In genomic region chr7:127342596-127342995, GRCh38 we compare ENCODE assay signal across 32 cellular contexts.
"Had no signal": no experiment of that assay in that cellular context is flagged by ENCODE, and none has a peak within 500 bp of the region (broad histone marks: within the 10 kb centered on the region; RNA-seq: fewer than 3 reads in every experiment).

No MANE protein-coding gene starts in this region.

- DNase-seq: effector CD8-positive, alpha-beta T cell; endodermal cell; foreskin fibroblast; gastrocnemius medialis; head of caudate nucleus; left cardiac atrium; left lung; mesenchymal stem cell; mucosa of descending colon; naive B cell; right lobe of liver; stimulated activated CD4-positive, alpha-beta T cell treated with anti-CD3 and anti-CD28 coated beads, Interleukin-12 subunit alpha, Interleukin-12 subunit beta, amount 100 ng/mL, for 4 hours; stimulated activated CD4-positive, alpha-beta T cell treated with anti-CD3 and anti-CD28 coated beads, Interleukin-1b, Interleukin-23, amount 100 ng/mL, for 48 hours; stimulated activated CD4-positive, alpha-beta T cell treated with anti-CD3 and anti-CD28 coated beads, Interleukin-4, amount 100 ng/mL, for 1 hour; stimulated activated CD8-positive, alpha-beta memory T cell treated with anti-CD3 and anti-CD28 coated beads, Interleukin-4, amount 100 ng/mL, for 48 hours; stimulated activated naive CD4-positive, alpha-beta T cell; stimulated activated naive CD8-positive, alpha-beta T cell treated with anti-CD3 and anti-CD28 coated beads, Interleukin-15, amount 100 ng/mL, for 72 hours; transverse colon; upper lobe of right lung; uterus had no signal

- H3K9me3 Mint-ChIP-seq: dendritic cell treated with granulocyte-macrophage colony-stimulating factor and Interleukin-4, amounts not matched to agents 40 ng/mL and 50 ng/mL, for 4 days; endodermal cell; natural killer cell treated with Interleukin-12 subunit alpha and Interleukin-12 subunit beta and Interleukin-15 and Interleukin-18, amount 100 ng/mL, for 72 hours; stimulated activated naive CD8-positive, alpha-beta T cell treated with anti-CD3 and anti-CD28 coated beads, Interleukin-15, amount 100 ng/mL, for 72 hours had no signal

- H3K27ac ChIP-seq: epithelial cell of prostate, gastrocnemius medialis, left lung, neutrophil, parathyroid adenoma, right lobe of liver, suprapubic skin, transverse colon, upper lobe of right lung, uterus had no signal

- H3K79me2 ChIP-seq: parathyroid adenoma had no signal

- H3K36me3 ChIP-seq: gastrocnemius medialis, left lung, neutrophil, right lobe of liver, suprapubic skin, transverse colon, upper lobe of right lung, uterus had no signal

- H3K9me3 ChIP-seq: gastrocnemius medialis, mucosa of descending colon, neutrophil, right lobe of liver, suprapubic skin, upper lobe of right lung, uterus had no signal

- H3K4me1 ChIP-seq: gastrocnemius medialis, left lung, parathyroid adenoma, right lobe of liver, upper lobe of right lung, uterus had no signal

- H2AFZ ChIP-seq: parathyroid adenoma had no signal

- FAIRE-seq: islet of Langerhans had no signal

- H3K4me1 Mint-ChIP-seq: endodermal cell, mesothelial cell of epicardium had no signal

- H3K4me2 ChIP-seq: smooth muscle cell had no signal

- H3K27me3 ChIP-seq: gastrocnemius medialis, right lobe of liver, suprapubic skin, transverse colon, uterus had no signal

- H3K4me3 Mint-ChIP-seq: dendritic cell treated with granulocyte-macrophage colony-stimulating factor and Interleukin-4, amounts not matched to agents 40 ng/mL and 50 ng/mL, for 4 days; endodermal cell; mesothelial cell of epicardium; naive B cell; natural killer cell treated with Interleukin-12 subunit alpha and Interleukin-12 subunit beta and Interleukin-15 and Interleukin-18, amount 100 ng/mL, for 72 hours; neural crest cell; stimulated activated naive CD8-positive, alpha-beta T cell treated with anti-CD3 and anti-CD28 coated beads, Interleukin-15, amount 100 ng/mL, for 72 hours had no signal

- ATAC-seq: esophagus mucosa; gastrocnemius medialis; left cardiac atrium; left lung; mucosa of descending colon; natural killer cell treated with Interleukin-12 subunit alpha and Interleukin-12 subunit beta and Interleukin-15 and Interleukin-18, amount 100 ng/mL, for 72 hours; right lobe of liver; stimulated activated naive CD8-positive, alpha-beta T cell treated with anti-CD3 and anti-CD28 coated beads, Interleukin-15, amount 100 ng/mL, for 72 hours; upper lobe of right lung had no signal

- H3K27me3 Mint-ChIP-seq: stimulated activated naive CD8-positive, alpha-beta T cell treated with anti-CD3 and anti-CD28 coated beads, Interleukin-15, amount 100 ng/mL, for 72 hours had no signal

- H3K9ac ChIP-seq: parathyroid adenoma had no signal

- H3K27ac Mint-ChIP-seq: dendritic cell treated with granulocyte-macrophage colony-stimulating factor and Interleukin-4, amounts not matched to agents 40 ng/mL and 50 ng/mL, for 4 days; endodermal cell; mesothelial cell of epicardium; naive B cell; natural killer cell treated with Interleukin-12 subunit alpha and Interleukin-12 subunit beta and Interleukin-15 and Interleukin-18, amount 100 ng/mL, for 72 hours; progenitor cell of endocrine pancreas; stimulated activated naive CD8-positive, alpha-beta T cell treated with anti-CD3 and anti-CD28 coated beads, Interleukin-15, amount 100 ng/mL, for 72 hours had no signal

- H3K36me3 Mint-ChIP-seq: mesothelial cell of epicardium; natural killer cell treated with Interleukin-12 subunit alpha and Interleukin-12 subunit beta and Interleukin-15 and Interleukin-18, amount 100 ng/mL, for 72 hours had no signal

- H3K4me3 ChIP-seq: gastrocnemius medialis, left lung, mucosa of descending colon, right lobe of liver, smooth muscle cell, suprapubic skin, transverse colon, upper lobe of right lung, uterus had no signal
